In genomic region chr7:27705200-27705594, GRCh38 we compare ENCODE assay signal across 1 cellular context.
TF ChIP-seq lines count a peak whose summit lies in the region.

No MANE protein-coding gene starts in this region.

TF ChIP-seq in A549, 52 proteins besides CTCF, POLR2A, EP300 and RAD21 (continued from another document):
- no peak for TF ChIP-seq HMGXB4 (CRISPR knock-in tag; IDR thresholded peaks at IDR 0.05; ENCODE audit: borderline replicate concordance)
- TF ChIP-seq CEBPB (IDR thresholded peaks at IDR 0.05): no peak
- TF ChIP-seq TP53 (CRISPR knock-in tag; IDR thresholded peaks at IDR 0.05): no peak
- TF ChIP-seq HOXB13 (CRISPR knock-in tag; IDR thresholded peaks at IDR 0.05; ENCODE audit: low read depth): no peak
- TF ChIP-seq KDM1A (IDR thresholded peaks at IDR 0.05; ENCODE audit: low read depth): no peak
TF ChIP-seq in A549: peak in this region for 0.
